8 cellular contexts compared by ENCODE assay signal in the genomic region with DNA sequence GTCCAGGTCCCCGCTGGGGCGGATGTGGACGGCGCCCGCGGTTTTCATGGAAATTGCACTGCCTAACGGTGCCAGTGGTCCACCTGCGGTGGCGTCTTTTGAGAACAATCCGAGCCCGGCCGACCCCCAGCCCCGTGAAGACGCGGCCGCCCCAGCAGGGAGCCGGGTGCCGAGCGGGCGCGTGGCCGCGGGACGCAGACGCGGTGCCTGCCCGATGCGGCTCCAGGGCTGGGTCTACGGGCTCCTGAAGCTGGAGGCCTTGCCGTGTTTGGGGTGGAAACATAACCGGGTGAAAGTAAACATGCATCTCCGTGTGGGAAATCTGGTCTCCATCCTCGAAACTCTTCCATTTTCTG.
DNase-seq lines count a peak whose midpoint lies in the region; ATAC-seq and TF ChIP-seq lines count a peak whose summit lies in the region.

No MANE protein-coding gene starts in this region.

- H3K27me3 ChIP-seq in ACC112 (ENCODE audit: insufficient read depth, low read length) (no peaks in the 10 kb centered on the region; the same call in 1 of the 2 replicates), WERI-Rb-1 (ENCODE audit: insufficient read depth, low read depth, severe bottlenecking) (no peaks in the 10 kb centered on the region), parathyroid adenoma (ENCODE audit: control insufficient read depth, insufficient read depth, low read length) (no peaks in the 10 kb centered on the region)

- H3K27ac ChIP-seq in ACC112 (ENCODE audit: low read depth, low read length): no peak overlapping the region; the same call in 1 of the 2 replicates
- peak overlapping the region; percentile 61 for H3K27ac ChIP-seq in WERI-Rb-1
- peak overlapping the region; percentile 8 for H3K27ac ChIP-seq in parathyroid adenoma

- H2AFZ ChIP-seq in ACC112 (ENCODE audit: low read length, unreplicated experiment) (peak overlapping the region; percentile 68), parathyroid adenoma (peak overlapping the region; percentile 79)

- peak overlapping the region; percentile 87 for H3K4me2 ChIP-seq in parathyroid adenoma (ENCODE audit: low read length)

- peak; percentile 39 for ATAC-seq in GM18502 (IDR thresholded peaks at IDR 0.05; ENCODE audit: poor library complexity, unreplicated experiment)
- ATAC-seq in HG03045 (IDR thresholded peaks at IDR 0.05; ENCODE audit: unreplicated experiment): peak; percentile 44

- TF ChIP-seq CTCF in WERI-Rb-1 (IDR thresholded peaks at IDR 0.05; ENCODE audit: low read depth, low read length): no peak
- TF ChIP-seq CTCF in parathyroid adenoma (IDR thresholded peaks at IDR 0.05): no peak

- H3K36me3 ChIP-seq in ACC112 (ENCODE audit: insufficient read depth, low read length) (no peaks in the 10 kb centered on the region), WERI-Rb-1 (no peaks in the 10 kb centered on the region), parathyroid adenoma (ENCODE audit: control insufficient read depth, insufficient read depth, low read length) (no peaks in the 10 kb centered on the region)

- DNase-seq in WERI-Rb-1 (peak; percentile 17), fibroblast of peridontal ligament (ENCODE audit: extremely low read depth) (peak; percentile 33), globus pallidus (ENCODE audit: low spot score) (no peak), CD1c-positive myeloid dendritic cell (ENCODE audit: extremely low spot score) (no peak)

- H3K4me1 ChIP-seq in ACC112 (ENCODE audit: control insufficient read depth, insufficient read depth, low read length, unreplicated experiment): peaks cover 8% of the 10 kb centered on the region
- H3K4me1 ChIP-seq in parathyroid adenoma: peaks cover 6% of the 10 kb centered on the region

- H3K9me3 ChIP-seq in WERI-Rb-1 (ENCODE audit: severe bottlenecking): no peaks in the 10 kb centered on the region
- H3K9me3 ChIP-seq in parathyroid adenoma (ENCODE audit: control insufficient read depth, low read length): no peaks in the 10 kb centered on the region

- H3K79me2 ChIP-seq in ACC112 (ENCODE audit: control insufficient read depth, insufficient read depth, low read length, unreplicated experiment): peaks cover 30% of the 10 kb centered on the region
- peaks cover 20% of the 10 kb centered on the region for H3K79me2 ChIP-seq in parathyroid adenoma

- H3K4me3 ChIP-seq in ACC112 (ENCODE audit: low read depth, low read length) (peak overlapping the region; percentile 84), WERI-Rb-1 (ENCODE audit: low read depth, low read length) (peak overlapping the region; percentile 53), parathyroid adenoma (ENCODE audit: low read depth, low read length) (peak overlapping the region; percentile 76)

- H3K9ac ChIP-seq in parathyroid adenoma: no peak overlapping the region

Comparison
In these comparisons a context has a peak if more than half of its experiments do, and no peak if none do; other contexts are left out.
1. DNase-seq: peak in WERI-Rb-1 (single experiment) and fibroblast of peridontal ligament (single experiment); none in globus pallidus (single experiment) and CD1c-positive myeloid dendritic cell (single experiment).
2. Peak in every context shown above with its lines, with median percentiles within 50 percentile points of each other: H3K4me3 ChIP-seq.